Comparison of ENCODE assay signal across 8 cellular contexts in the genomic region with DNA sequence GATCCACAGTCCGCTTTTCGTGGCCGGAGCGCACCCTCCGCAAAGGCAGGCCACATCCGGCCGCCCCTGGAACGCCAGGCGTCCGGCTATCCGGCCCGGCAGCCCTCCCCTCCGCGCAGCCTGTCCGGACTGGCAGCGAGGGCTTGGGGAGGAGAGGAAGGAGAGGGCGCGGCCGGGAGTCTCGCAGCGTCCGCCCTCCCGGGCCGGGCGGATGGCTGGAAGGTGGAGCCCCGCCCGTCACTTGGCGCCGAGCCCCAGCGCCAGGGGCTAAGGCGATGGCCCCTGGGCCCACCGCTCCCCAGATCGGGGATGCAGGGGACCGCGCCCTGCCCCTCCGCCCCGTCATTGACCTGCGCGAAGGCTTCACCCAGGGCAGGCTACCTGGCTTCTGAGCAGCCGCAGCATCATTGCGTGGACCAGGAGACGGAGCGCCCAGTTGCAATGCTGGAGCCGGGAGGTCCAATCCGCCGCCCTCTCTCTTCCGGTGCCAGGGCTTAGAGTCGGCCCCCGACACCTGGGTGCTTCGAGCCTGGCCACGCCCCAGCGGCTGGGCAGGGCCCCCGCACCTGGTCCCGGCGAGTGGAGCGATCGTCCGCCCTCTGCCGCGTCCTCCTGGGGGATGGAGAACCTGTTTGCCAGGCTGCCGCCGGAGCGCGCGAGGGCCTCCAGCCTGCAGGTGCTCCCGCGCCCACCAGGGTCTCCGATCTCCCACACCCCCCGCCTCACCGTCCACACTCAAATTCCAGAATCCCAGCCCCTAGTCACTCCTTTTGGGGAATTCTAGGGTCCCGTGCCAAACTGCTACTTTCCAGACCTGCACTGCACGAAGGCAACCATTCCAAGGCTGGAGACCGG. TPM values are rescaled to one million over a fixed set of nuclear protein-coding genes. Genes with fewer than 3 reads are reported as not detected.
DNase-seq lines count a peak whose midpoint lies in the region; ATAC-seq and TF ChIP-seq lines count a peak whose summit lies in the region.

Gene FUT1 (minus strand): TSS at position 131 of the 855 bp plus-strand sequence. CDS start 1,360 bp downstream, outside the sequence.

- H3K27ac Mint-ChIP-seq in activated naive CD8-positive, alpha-beta T cell treated with anti-CD3 and anti-CD28 coated beads, Interleukin-2, amount 10 ng/mL, durations not matched to agents 7 days and 5 days = no peak within 1 kb of the TSS

- H3K4me3 Mint-ChIP-seq in activated naive CD8-positive, alpha-beta T cell treated with anti-CD3 and anti-CD28 coated beads, Interleukin-2, amount 10 ng/mL, durations not matched to agents 7 days and 5 days = peak within 1 kb of the TSS; percentile 77

- no peaks in the 10 kb centered on the region for H3K9me2 ChIP-seq in GM23248 (ENCODE audit: insufficient read depth)

- H3K4me1 Mint-ChIP-seq in activated naive CD8-positive, alpha-beta T cell treated with anti-CD3 and anti-CD28 coated beads, Interleukin-2, amount 10 ng/mL, durations not matched to agents 7 days and 5 days = peaks cover 15% of the 10 kb centered on the region

- ATAC-seq in activated naive CD8-positive, alpha-beta T cell treated with anti-CD3 and anti-CD28 coated beads, Interleukin-2, amount 10 ng/mL, durations not matched to agents 7 days and 5 days (ENCODE audit: low read depth) = peak; percentile 72
- peak; percentile 84 to 93 (median 90) for ATAC-seq in heart right ventricle
- no peak for ATAC-seq in GM18519 (IDR thresholded peaks at IDR 0.05; ENCODE audit: low FRiP score, unreplicated experiment)

- no peaks in the 10 kb centered on the region for H3K36me3 Mint-ChIP-seq in activated naive CD8-positive, alpha-beta T cell treated with anti-CD3 and anti-CD28 coated beads, Interleukin-2, amount 10 ng/mL, durations not matched to agents 7 days and 5 days

- H3K9me3 Mint-ChIP-seq in activated naive CD8-positive, alpha-beta T cell treated with anti-CD3 and anti-CD28 coated beads, Interleukin-2, amount 10 ng/mL, durations not matched to agents 7 days and 5 days = no peaks in the 10 kb centered on the region

- no peaks in the 10 kb centered on the region for H3K36me3 ChIP-seq in GM23248 (ENCODE audit: low read depth)
- peaks cover 0 to 28% (median 0%) of the 10 kb centered on the region in 9 donors for H3K36me3 ChIP-seq in heart right ventricle
- H3K36me3 ChIP-seq in rectal smooth muscle tissue (ENCODE audit: control insufficient read depth, insufficient read depth, low read length) = no peaks in the 10 kb centered on the region

- H3K27ac ChIP-seq in 22Rv1 = peak within 1 kb of the TSS; percentile 91
- no peak within 1 kb of the TSS for H3K27ac ChIP-seq in GM23248
- peak within 1 kb of the TSS; percentile 62 to 89 (median 79) for H3K27ac ChIP-seq in heart right ventricle
- H3K27ac ChIP-seq in rectal smooth muscle tissue (ENCODE audit: low read depth, low read length) = no peak within 1 kb of the TSS

- H3K27me3 Mint-ChIP-seq in activated naive CD8-positive, alpha-beta T cell treated with anti-CD3 and anti-CD28 coated beads, Interleukin-2, amount 10 ng/mL, durations not matched to agents 7 days and 5 days = peaks cover 35% of the 10 kb centered on the region

- POLR2A ChIA-PET in activated naive CD8-positive, alpha-beta T cell treated with anti-CD3 and anti-CD28 coated beads, Interleukin-2, amount 10 ng/mL, durations not matched to agents 7 days and 5 days (lab: Charles Lee) = no interaction called here

- no peak within 1 kb of the TSS for H3K9ac ChIP-seq in GM23248
- no peak within 1 kb of the TSS for H3K9ac ChIP-seq in rectal smooth muscle tissue (ENCODE audit: low read length)

- H3K9me3 ChIP-seq in GM23248 (ENCODE audit: low read depth) (no peaks in the 10 kb centered on the region), heart right ventricle (no peaks in the 10 kb centered on the region)

- H3K27me3 ChIP-seq in GM23248 (replicated peaks; ENCODE audit: insufficient read depth) (peaks cover 30% of the 10 kb centered on the region), heart right ventricle (peaks cover 0 to 39% (median 19%) of the 10 kb centered on the region in 7 donors), rectal smooth muscle tissue (ENCODE audit: control insufficient read depth, insufficient read depth, low read length) (peaks cover 10% of the 10 kb centered on the region)

- H3K4me3 ChIP-seq in GM23248 = peak within 1 kb of the TSS; percentile 37
- peak within 1 kb of the TSS; percentile 27 to 66 (median 58) for H3K4me3 ChIP-seq in heart right ventricle
- peak within 1 kb of the TSS; percentile 55 for H3K4me3 ChIP-seq in rectal smooth muscle tissue (ENCODE audit: low read length)

- in situ Hi-C loops in GM23248 (cut with MboI) = no loop called here

- no peaks in the 10 kb centered on the region for H4K20me1 ChIP-seq in GM23248 (ENCODE audit: insufficient read depth)

- H3F3A ChIP-seq in GM23248 (ENCODE audit: insufficient read depth) = no peaks in the 10 kb centered on the region

- intact Hi-C loops in heart right ventricle (cut with DNase I) = no loop called here

- peak within 1 kb of the TSS; percentile 35 for H3K4me2 ChIP-seq in GM23248 (ENCODE audit: unreplicated experiment)

- DNase-seq in GM23248 (peak; percentile 39), NCI-H748 treated with DMSO at 0.1 percent for 48 hours (lab: John Stamatoyannopoulos, UW) (peak; percentile 85), heart right ventricle (peak; percentile 78 to 79), HuH-7 (ENCODE audit: low spot score) (no peak)
- DNase-seq in activated naive CD8-positive, alpha-beta T cell treated with anti-CD3 and anti-CD28 coated beads, Interleukin-2, amount 10 ng/mL, durations not matched to agents 7 days and 5 days = peak; percentile 62

- H2AFZ ChIP-seq in GM23248 = no peak within 1 kb of the TSS

- H3K4me1 ChIP-seq in GM23248 (ENCODE audit: insufficient read depth) = no peaks in the 10 kb centered on the region
- H3K4me1 ChIP-seq in heart right ventricle = peaks cover 7 to 40% (median 22%) of the 10 kb centered on the region in 9 donors
- H3K4me1 ChIP-seq in rectal smooth muscle tissue (ENCODE audit: control insufficient read depth, insufficient read depth, low read length) = no peaks in the 10 kb centered on the region

- TF ChIP-seq CTCF in 22Rv1 (IDR thresholded peaks at IDR 0.05) (peak; percentile 38; the same call in 1 of the 2 replicates), heart right ventricle (IDR thresholded peaks at IDR 0.05) (no peak)

- H3K79me2 ChIP-seq in GM23248 (ENCODE audit: insufficient read depth) = no peaks in the 10 kb centered on the region

- 9% methylated on average over 57 to 63 of the region's 73 CpGs for WGBS in GM23248 (ENCODE audit: low coverage in 1 of 2, low lambda C conversion rate in 2 of 2, missing lambda C conversion rate in 2 of 2), 2 experiments
- 2% methylated on average over 65 to 73 of the region's 73 CpGs for WGBS in heart right ventricle, 2 donors

RNA-seq across cellular contexts. Expression of gene FUT1, which starts in this region (rescaled TPM):
- total RNA-seq in GM23248 (2014; rRNA removed; shearing (Covaris generic)) = not detected in 2 replicates
- polyA plus RNA-seq in GM23248 (2016; fragmentation: Nextera tagmentation; extraction: Ambion mirVana) (not detected in 2 replicates), heart right ventricle (1 to 10 TPM; 2.2 to 5.4 TPM)
- under 1 TPM; 0.14 to 0.22 TPM for total RNA-seq in activated naive CD8-positive, alpha-beta T cell treated with anti-CD3 and anti-CD28 coated beads, Interleukin-2, amount 10 ng/mL, durations not matched to agents 7 days and 5 days
- 1 to 10 TPM; 1.8 to 5.7 (median 2.7) TPM for total RNA-seq in heart right ventricle

Comparison
In these comparisons a context has a peak if more than half of its experiments do, and no peak if none do; other contexts are left out.
1. Peak in DNase-seq, H3K4me3 ChIP-seq and H3K4me2 ChIP-seq in GM23248; RNA of the gene not detected or under 1 TPM.
2. Peak in DNase-seq and ATAC-seq in activated naive CD8-positive, alpha-beta T cell treated with anti-CD3 and anti-CD28 coated beads, Interleukin-2, amount 10 ng/mL, durations not matched to agents 7 days and 5 days; RNA of the gene not detected or under 1 TPM.
3. H3K27ac ChIP-seq: peak in 22Rv1 (single experiment) and heart right ventricle (10 of 10); none in GM23248 (single experiment) and rectal smooth muscle tissue (single experiment).
4. Peak in every context shown above with its lines, with median percentiles within 50 percentile points of each other: H3K4me3 ChIP-seq.